Comparison of ENCODE assay signal across 1 cellular context in the genomic region with DNA sequence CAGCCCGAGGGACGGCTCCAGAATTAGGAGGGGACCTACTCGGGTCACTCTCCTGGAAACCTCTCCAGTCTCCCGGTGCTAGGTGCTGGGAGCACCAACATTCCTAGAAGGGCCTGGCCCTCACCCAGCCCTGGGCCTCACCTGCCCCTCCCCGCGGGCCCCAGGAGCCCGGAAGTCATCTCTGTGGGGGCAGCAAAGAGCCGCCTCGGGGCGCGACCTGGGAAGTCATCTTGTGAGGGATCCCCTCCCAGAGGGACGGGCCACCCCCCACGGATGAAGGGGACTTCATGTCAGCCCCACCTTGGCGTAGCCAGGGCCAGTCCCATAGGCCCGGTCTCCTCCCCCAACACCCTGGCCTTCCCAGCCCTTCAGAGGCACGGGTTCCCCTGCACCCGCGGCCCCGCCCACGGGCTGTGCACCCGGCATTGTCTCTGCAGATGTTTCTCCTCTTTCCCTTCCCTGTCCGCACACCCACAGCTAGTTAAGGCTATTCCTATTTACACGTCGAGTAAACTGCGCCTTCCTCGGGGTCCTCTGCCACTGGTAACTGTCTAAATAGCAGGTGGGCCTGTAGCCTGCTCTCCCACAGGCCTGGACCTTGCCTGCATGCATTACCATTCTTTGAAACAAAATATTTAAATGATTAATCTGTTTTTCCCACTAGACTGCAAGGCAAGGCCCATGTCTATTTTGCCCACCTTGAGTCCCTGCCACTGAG.
TF ChIP-seq lines count a peak whose summit lies in the region.

No MANE protein-coding gene starts in this region.

TF ChIP-seq in HepG2, 621 proteins besides CTCF, POLR2A, EP300 and RAD21 (continued from another document and continues in another):
- TF ChIP-seq MXD1 (CRISPR knock-in tag; IDR thresholded peaks at IDR 0.05) = no peak
- 0 out of 2 replicates have a peak, but pooled peaks have one; percentile 30 for TF ChIP-seq ZSCAN25 (CRISPR knock-in tag; IDR thresholded peaks at IDR 0.05)
- TF ChIP-seq PHF5A (CRISPR knock-in tag; IDR thresholded peaks at IDR 0.05; ENCODE audit: low read depth, unreplicated experiment) = peak; percentile 39
- TF ChIP-seq ZNF460 (CRISPR knock-in tag; IDR thresholded peaks at IDR 0.05; ENCODE audit: borderline replicate concordance) = peak; percentile 59; the same call in 1 of the 2 replicates
- 0 out of 2 replicates have a peak, but pooled peaks have one; percentile 69 for TF ChIP-seq TOE1 (CRISPR knock-in tag; IDR thresholded peaks at IDR 0.05)
- TF ChIP-seq CHD2 (IDR thresholded peaks at IDR 0.05; ENCODE audit: low read depth, low read length) = no peak
- no peak; the same call in 1 of the 2 replicates for TF ChIP-seq KDM5B (CRISPR knock-in tag; IDR thresholded peaks at IDR 0.05; ENCODE audit: borderline replicate concordance)
- peak; percentile 22 for TF ChIP-seq ZNF512B (CRISPR knock-in tag; IDR thresholded peaks at IDR 0.05; ENCODE audit: borderline replicate concordance)
- no peak for TF ChIP-seq SP140L (CRISPR knock-in tag; IDR thresholded peaks at IDR 0.05; ENCODE audit: borderline replicate concordance)
- TF ChIP-seq SMARCE1 (IDR thresholded peaks at IDR 0.05; ENCODE audit: borderline replicate concordance) = no peak
- TF ChIP-seq RAD51 (IDR thresholded peaks at IDR 0.05; ENCODE audit: borderline replicate concordance) = no peak
- TF ChIP-seq RELA (CRISPR knock-in tag; IDR thresholded peaks at IDR 0.05) = peak; percentile 36; the same call in 1 of the 2 replicates
- no peak for TF ChIP-seq ZNF704 (CRISPR knock-in tag; IDR thresholded peaks at IDR 0.05; ENCODE audit: borderline replicate concordance)
- no peak; the same call in none of the 2 replicates for TF ChIP-seq ZNF234 (CRISPR knock-in tag; conservative IDR thresholded peaks at IDR 0.05)
- peak; percentile 78; the same call in 1 of the 2 replicates for TF ChIP-seq HNRNPL (IDR thresholded peaks at IDR 0.05; ENCODE audit: low read depth, low read length)
- TF ChIP-seq ZNF431 (CRISPR knock-in tag; IDR thresholded peaks at IDR 0.05; ENCODE audit: borderline replicate concordance, low read depth) = peak; percentile 18; the same call in 1 of the 2 replicates
- TF ChIP-seq IKZF4 (CRISPR knock-in tag; IDR thresholded peaks at IDR 0.05; ENCODE audit: borderline replicate concordance, low read depth, not compliant biosample characterization) = no peak
- TF ChIP-seq SALL2 (CRISPR knock-in tag; IDR thresholded peaks at IDR 0.05) = no peak
- TF ChIP-seq MED8 (CRISPR knock-in tag; IDR thresholded peaks at IDR 0.05; ENCODE audit: insufficient replicate concordance) = peak; percentile 17
- no peak for TF ChIP-seq SNRNP70 (IDR thresholded peaks at IDR 0.05; ENCODE audit: low read depth, low read length)
- peak; percentile 81 for TF ChIP-seq ZNF563 (CRISPR knock-in tag; IDR thresholded peaks at IDR 0.05)
- 0 out of 2 replicates have a peak, but pooled peaks have one; percentile 8 for TF ChIP-seq ZSCAN29 (CRISPR knock-in tag; conservative IDR thresholded peaks at IDR 0.05)
- no peak for TF ChIP-seq SMAD9 (CRISPR knock-in tag; IDR thresholded peaks at IDR 0.05)
- no peak for TF ChIP-seq TBX3 (IDR thresholded peaks at IDR 0.05; ENCODE audit: borderline replicate concordance)
- TF ChIP-seq IRF1 (CRISPR knock-in tag; IDR thresholded peaks at IDR 0.05; ENCODE audit: low read depth) = no peak
- 0 out of 2 replicates have a peak, but pooled peaks have one; percentile 34 for TF ChIP-seq SIX1 (CRISPR knock-in tag; IDR thresholded peaks at IDR 0.05; ENCODE audit: borderline replicate concordance)
- TF ChIP-seq, protein P1, sequence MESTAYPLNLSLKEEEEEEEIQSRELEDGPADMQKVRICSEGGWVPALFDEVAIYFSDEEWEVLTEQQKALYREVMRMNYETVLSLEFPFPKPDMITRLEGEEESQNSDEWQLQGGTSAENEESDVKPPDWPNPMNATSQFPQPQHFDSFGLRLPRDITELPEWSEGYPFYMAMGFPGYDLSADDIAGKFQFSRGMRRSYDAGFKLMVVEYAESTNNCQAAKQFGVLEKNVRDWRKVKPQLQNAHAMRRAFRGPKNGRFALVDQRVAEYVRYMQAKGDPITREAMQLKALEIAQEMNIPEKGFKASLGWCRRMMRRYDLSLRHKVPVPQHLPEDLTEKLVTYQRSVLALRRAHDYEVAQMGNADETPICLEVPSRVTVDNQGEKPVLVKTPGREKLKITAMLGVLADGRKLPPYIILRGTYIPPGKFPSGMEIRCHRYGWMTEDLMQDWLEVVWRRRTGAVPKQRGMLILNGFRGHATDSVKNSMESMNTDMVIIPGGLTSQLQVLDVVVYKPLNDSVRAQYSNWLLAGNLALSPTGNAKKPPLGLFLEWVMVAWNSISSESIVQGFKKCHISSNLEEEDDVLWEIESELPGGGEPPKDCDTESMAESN (CRISPR knock-in tag; conservative IDR thresholded peaks at IDR 0.05) = no peak; the same call in none of the 2 replicates
- no peak for TF ChIP-seq GTF2F1 (IDR thresholded peaks at IDR 0.05; ENCODE audit: low read length)
- TF ChIP-seq ZNF841 (CRISPR knock-in tag; IDR thresholded peaks at IDR 0.05; ENCODE audit: borderline replicate concordance) = 0 out of 2 replicates have a peak, but pooled peaks have one; percentile 72
- TF ChIP-seq KDM6A (CRISPR knock-in tag; IDR thresholded peaks at IDR 0.05; ENCODE audit: low read depth) = no peak
- peak; percentile 50; the same call in 1 of the 2 replicates for TF ChIP-seq GATAD2A (CRISPR knock-in tag; IDR thresholded peaks at IDR 0.05)
- no peak; the same call in 1 of the 2 replicates for TF ChIP-seq ZNF816 (CRISPR knock-in tag; IDR thresholded peaks at IDR 0.05; ENCODE audit: borderline replicate concordance)
- no peak for TF ChIP-seq HNRNPH1 (optimal IDR thresholded peaks at IDR 0.05; ENCODE audit: low read depth, low read length)
- no peak for TF ChIP-seq TP53 (CRISPR knock-in tag; conservative IDR thresholded peaks at IDR 0.05)
- TF ChIP-seq FOXP1 (IDR thresholded peaks at IDR 0.05) = no peak
- TF ChIP-seq FOXP1 (CRISPR knock-in tag; IDR thresholded peaks at IDR 0.05) = 0 out of 2 replicates have a peak, but pooled peaks have one; percentile 33
- TF ChIP-seq HES4 (CRISPR knock-in tag; IDR thresholded peaks at IDR 0.05; ENCODE audit: borderline replicate concordance) = peak; percentile 64; the same call in 1 of the 2 replicates
- no peak; the same call in 1 of the 2 replicates for TF ChIP-seq ZNF616 (CRISPR knock-in tag; IDR thresholded peaks at IDR 0.05; ENCODE audit: low read depth)
- TF ChIP-seq ZGPAT (CRISPR knock-in tag; IDR thresholded peaks at IDR 0.05) = peak; percentile 97
- TF ChIP-seq, protein P2, sequence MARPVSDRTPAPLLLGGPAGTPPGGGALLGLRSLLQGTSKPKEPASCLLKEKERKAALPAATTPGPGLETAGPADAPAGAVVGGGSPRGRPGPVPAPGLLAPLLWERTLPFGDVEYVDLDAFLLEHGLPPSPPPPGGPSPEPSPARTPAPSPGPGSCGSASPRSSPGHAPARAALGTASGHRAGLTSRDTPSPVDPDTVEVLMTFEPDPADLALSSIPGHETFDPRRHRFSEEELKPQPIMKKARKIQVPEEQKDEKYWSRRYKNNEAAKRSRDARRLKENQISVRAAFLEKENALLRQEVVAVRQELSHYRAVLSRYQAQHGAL (CRISPR knock-in tag; IDR thresholded peaks at IDR 0.05; ENCODE audit: not compliant biosample characterization) = no peak
- no peak for TF ChIP-seq PAWR (CRISPR knock-in tag; IDR thresholded peaks at IDR 0.05; ENCODE audit: borderline replicate concordance)
- peak; percentile 42 for TF ChIP-seq ZBTB2 (CRISPR knock-in tag; IDR thresholded peaks at IDR 0.05; ENCODE audit: low read depth)
- TF ChIP-seq SIX4 (CRISPR knock-in tag; IDR thresholded peaks at IDR 0.05) = no peak
- TF ChIP-seq ZFX (CRISPR knock-in tag; IDR thresholded peaks at IDR 0.05; ENCODE audit: low read depth) = peak; percentile 81
- no peak for TF ChIP-seq ZNF138 (CRISPR knock-in tag; IDR thresholded peaks at IDR 0.05; ENCODE audit: low read depth)
- TF ChIP-seq HNRNPK (IDR thresholded peaks at IDR 0.05; ENCODE audit: low read depth, low read length, poor library complexity, severe bottlenecking) = peak; percentile 15
- peak; percentile 70 for TF ChIP-seq ZNF124 (CRISPR knock-in tag; IDR thresholded peaks at IDR 0.05)
- TF ChIP-seq JARID2 (CRISPR knock-in tag; IDR thresholded peaks at IDR 0.05; ENCODE audit: insufficient replicate concordance) = no peak
- TF ChIP-seq ZIK1 (CRISPR knock-in tag; IDR thresholded peaks at IDR 0.05; ENCODE audit: borderline replicate concordance, low read depth) = 0 out of 2 replicates have a peak, but pooled peaks have one; percentile 27
- no peak for TF ChIP-seq TRIM22 (IDR thresholded peaks at IDR 0.05)
- TF ChIP-seq THAP7 (CRISPR knock-in tag; IDR thresholded peaks at IDR 0.05) = peak; percentile 22; the same call in 1 of the 2 replicates
- TF ChIP-seq TEAD2 (CRISPR knock-in tag; IDR thresholded peaks at IDR 0.05) = no peak
- peak; percentile 65 for TF ChIP-seq YY1 (IDR thresholded peaks at IDR 0.05; ENCODE audit: insufficient read depth, insufficient replicate concordance, low read depth, low read length)
- TF ChIP-seq ZNF101 (CRISPR knock-in tag; IDR thresholded peaks at IDR 0.05; ENCODE audit: borderline replicate concordance, low read depth) = peak; percentile 11; the same call in 1 of the 2 replicates
